Comparison of ENCODE assay signal across 19 cellular contexts in the genomic region with DNA sequence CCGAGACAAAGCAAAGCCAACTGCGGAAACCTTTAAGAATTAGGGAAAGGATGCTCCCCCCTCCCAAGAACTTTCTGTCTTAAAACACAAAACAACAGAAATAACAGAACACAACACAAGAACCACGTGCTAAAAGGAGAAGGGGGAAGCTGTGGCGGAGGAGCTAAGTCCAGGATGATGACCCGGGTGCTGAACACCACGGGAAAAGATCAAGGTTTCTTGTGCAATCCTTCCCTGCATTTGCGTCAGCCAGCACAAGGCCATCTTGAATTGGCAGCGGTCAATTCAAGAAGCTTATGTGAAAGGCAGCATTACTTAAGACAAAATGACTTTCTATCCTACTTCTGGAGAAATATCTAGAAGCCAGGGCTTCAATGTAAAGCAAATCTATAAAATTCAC. TPM values are rescaled to one million over a fixed set of nuclear protein-coding genes. Genes with fewer than 3 reads are reported as not detected.
DNase-seq lines count a peak whose midpoint lies in the region; ATAC-seq and TF ChIP-seq lines count a peak whose summit lies in the region.
"Had no signal": no experiment of that assay in that cellular context is flagged by ENCODE, and none has a peak within 500 bp of the region (broad histone marks: within the 10 kb centered on the region; RNA-seq: fewer than 3 reads in every experiment).

No MANE protein-coding gene starts in this region.

- DNase-seq in heart left ventricle (peak in 4 of 5 donors; percentile 26 to 35 (median 30)), cardiac septum (ENCODE audit: low spot score) (no peak), WTC11 (ENCODE audit: low spot score) (no peak), left kidney (ENCODE audit: low read depth, low spot score) (peak; percentile 41), type B pancreatic cell (ENCODE audit: extremely low spot score, unreplicated experiment) (no peak), DMS114 treated with DMSO at 0.1 percent for 48 hours (lab: John Stamatoyannopoulos, UW; ENCODE audit: unreplicated experiment) (no peak)
- DNase-seq: activated CD4-positive, alpha-beta T cell treated with anti-CD3 and anti-CD28 coated beads, Interleukin-2, amount 10 ng/mL, durations not matched to agents 24 days and 14 days; activated naive CD4-positive, alpha-beta T cell; CD4-positive, CD25-positive, alpha-beta regulatory T cell; DMS79 treated with DMSO at 0.1 percent for 48 hours; foreskin melanocyte; mesendoderm; NCI-H2029 treated with DMSO at 0.1 percent for 48 hours; NCI-H510A; nephron progenitor cell; stimulated activated naive CD4-positive, alpha-beta T cell treated with Interleukin-2 at 50 U/mL for 16 hours had no signal

- peak overlapping the region in 1 of 12 donors; percentile 72 for H3K27ac ChIP-seq in heart left ventricle
- H3K27ac ChIP-seq: coronary artery had no signal

- no peak overlapping the region for H3K27ac Mint-ChIP-seq in WTC11
- peak overlapping the region; percentile 85 for H3K27ac Mint-ChIP-seq in type B pancreatic cell
- H3K27ac Mint-ChIP-seq: activated CD4-positive, alpha-beta T cell treated with anti-CD3 and anti-CD28 coated beads, Interleukin-2, amount 10 ng/mL, durations not matched to agents 24 days and 14 days; nephron progenitor cell had no signal

- no peak overlapping the region for H3K4me3 ChIP-seq in heart left ventricle
- H3K4me3 ChIP-seq: coronary artery had no signal

- no peak overlapping the region for H3K4me3 Mint-ChIP-seq in WTC11
- H3K4me3 Mint-ChIP-seq in type B pancreatic cell = no peak overlapping the region
- H3K4me3 Mint-ChIP-seq: activated CD4-positive, alpha-beta T cell treated with anti-CD3 and anti-CD28 coated beads, Interleukin-2, amount 10 ng/mL, durations not matched to agents 24 days and 14 days; CD4-positive, CD25-positive, alpha-beta regulatory T cell; nephron progenitor cell had no signal

- CTCF ChIA-PET in WTC11 (lab: Charles Lee) = interaction anchor here (1.3 kb wide), 1 partner anchor 11 kb away, joined by 4 read pairs; the partner anchor contains the start of gene CREBL2

- no peaks in the 10 kb centered on the region for H3K9me3 ChIP-seq in heart left ventricle

- TF ChIP-seq CTCF in heart left ventricle (IDR thresholded peaks at IDR 0.05) (no peak), WTC11 (IDR thresholded peaks at IDR 0.05) (no peak), type B pancreatic cell (conservative IDR thresholded peaks at IDR 0.05) (no peak)

- H3K36me3 Mint-ChIP-seq in WTC11 (no peaks in the 10 kb centered on the region), type B pancreatic cell (peaks cover 9% of the 10 kb centered on the region)
- H3K36me3 Mint-ChIP-seq: CD4-positive, CD25-positive, alpha-beta regulatory T cell had no signal

- no peaks in the 10 kb centered on the region for H3K36me3 ChIP-seq in heart left ventricle

- intact Hi-C loops in heart left ventricle (cut with DNase I) (loop anchor here in 1 of 10 donors (2.0 kb wide), 1 partner anchor 26 kb away; no protein-coding TSS in a partner anchor), cardiac septum (cut with DNase I) (no loop called here)

- no peak for TF ChIP-seq POLR2A in heart left ventricle (IDR thresholded peaks at IDR 0.05)

- no peaks in the 10 kb centered on the region for H3K27me3 ChIP-seq in heart left ventricle

- peak in 2 of 4 donors; percentile 52 to 64 for ATAC-seq in heart left ventricle
- ATAC-seq in WTC11 = no peak
- no peak for ATAC-seq in GM21619 (IDR thresholded peaks at IDR 0.05; ENCODE audit: unreplicated experiment)
- no peak for ATAC-seq in HG02981 (IDR thresholded peaks at IDR 0.05; ENCODE audit: unreplicated experiment)

- 71 to 77% (median 75%) methylated on average over 8 of the region's 8 CpGs for WGBS in heart left ventricle, 4 donors

- peaks cover 0 to 13% (median 0%) of the 10 kb centered on the region in 12 donors for H3K4me1 ChIP-seq in heart left ventricle

- H3K27me3 Mint-ChIP-seq in WTC11 (ENCODE audit: low read depth) = no peaks in the 10 kb centered on the region
- peaks cover 8% of the 10 kb centered on the region for H3K27me3 Mint-ChIP-seq in type B pancreatic cell

- peaks cover 7% of the 10 kb centered on the region for H3K9me3 Mint-ChIP-seq in WTC11
- peaks cover 6% of the 10 kb centered on the region for H3K9me3 Mint-ChIP-seq in type B pancreatic cell
- H3K9me3 Mint-ChIP-seq: activated CD4-positive, alpha-beta T cell treated with anti-CD3 and anti-CD28 coated beads, Interleukin-2, amount 10 ng/mL, durations not matched to agents 24 days and 14 days; CD4-positive, CD25-positive, alpha-beta regulatory T cell; nephron progenitor cell had no signal

- peaks cover 6% of the 10 kb centered on the region for H3K4me1 Mint-ChIP-seq in WTC11
- no peaks in the 10 kb centered on the region for H3K4me1 Mint-ChIP-seq in type B pancreatic cell (ENCODE audit: unreplicated experiment)
- H3K4me1 Mint-ChIP-seq: activated CD4-positive, alpha-beta T cell treated with anti-CD3 and anti-CD28 coated beads, Interleukin-2, amount 10 ng/mL, durations not matched to agents 24 days and 14 days had no signal

- POLR2A ChIA-PET in WTC11 (lab: Charles Lee) = no interaction called here

TF ChIP-seq in WTC11, 78 proteins besides CTCF, POLR2A, EP300 and RAD21:
- TF ChIP-seq, protein P1, sequence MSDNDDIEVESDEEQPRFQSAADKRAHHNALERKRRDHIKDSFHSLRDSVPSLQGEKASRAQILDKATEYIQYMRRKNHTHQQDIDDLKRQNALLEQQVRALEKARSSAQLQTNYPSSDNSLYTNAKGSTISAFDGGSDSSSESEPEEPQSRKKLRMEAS (CRISPR knock-in tag; IDR thresholded peaks at IDR 0.05) = peak; percentile 34; the same call in 1 of the 2 replicates
- TF ChIP-seq, protein P2, sequence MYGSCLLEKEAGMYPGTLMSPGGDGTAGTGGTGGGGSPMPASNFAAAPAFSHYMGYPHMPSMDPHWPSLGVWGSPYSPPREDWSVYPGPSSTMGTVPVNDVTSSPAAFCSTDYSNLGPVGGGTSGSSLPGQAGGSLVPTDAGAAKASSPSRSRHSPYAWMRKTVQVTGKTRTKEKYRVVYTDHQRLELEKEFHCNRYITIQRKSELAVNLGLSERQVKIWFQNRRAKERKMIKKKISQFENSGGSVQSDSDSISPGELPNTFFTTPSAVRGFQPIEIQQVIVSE (CRISPR knock-in tag; IDR thresholded peaks at IDR 0.05; ENCODE audit: borderline replicate concordance) = no peak
- TF ChIP-seq GABPB1 (CRISPR knock-in tag; IDR thresholded peaks at IDR 0.05) (peak; percentile 97), AFF4 (CRISPR knock-in tag; IDR thresholded peaks at IDR 0.05; ENCODE audit: borderline replicate concordance) (no peak), ESRRA (CRISPR knock-in tag; IDR thresholded peaks at IDR 0.05; ENCODE audit: borderline replicate concordance) (no peak), FOXP1 (CRISPR knock-in tag; IDR thresholded peaks at IDR 0.05; ENCODE audit: borderline replicate concordance) (no peak)

RNA-seq across cellular contexts. Expression of gene CREBL2, which starts 11.0 kb away (rescaled TPM):
- total RNA-seq in heart left ventricle (10 to 100 TPM; 15.5 to 30.0 (median 19.9) TPM), cardiac septum (20.0 TPM), WTC11 (2021) (17.3 to 19.0 TPM (median 18.9 TPM) in 3 replicates), type B pancreatic cell (ENCODE audit: low replicate concordance) (11.9 and 21.4 TPM in 2 replicates)
- polyA plus RNA-seq in heart left ventricle = 10 to 100 TPM in 1 of 2 donors, 1 to 10 TPM in 1; 8.8 to 15.6 TPM

RNA-seq across cellular contexts. Expression of gene DUSP16, which starts 38.0 kb away (rescaled TPM):
- total RNA-seq in heart left ventricle (10 to 100 TPM in 8 of 9 donors, 1 to 10 TPM in 1; 9.7 to 24.7 (median 15.5) TPM), cardiac septum (24.5 TPM), WTC11 (2021) (51.9 to 52.5 TPM (median 52.4 TPM) in 3 replicates), type B pancreatic cell (ENCODE audit: low replicate concordance) (52.1 and 240 TPM in 2 replicates)
- 10 to 100 TPM in 1 of 2 donors, 1 to 10 TPM in 1; 2.5 to 10.4 TPM for polyA plus RNA-seq in heart left ventricle

Comparison
In these comparisons a context has a peak if more than half of its experiments do, and no peak if none do; other contexts are left out.
1. DNase-seq: peak in heart left ventricle (4 of 5) and left kidney (single experiment); none in cardiac septum (single experiment), WTC11 (single experiment), type B pancreatic cell (single experiment) and DMS114 treated with DMSO at 0.1 percent for 48 hours (single experiment).